In the genomic region with DNA sequence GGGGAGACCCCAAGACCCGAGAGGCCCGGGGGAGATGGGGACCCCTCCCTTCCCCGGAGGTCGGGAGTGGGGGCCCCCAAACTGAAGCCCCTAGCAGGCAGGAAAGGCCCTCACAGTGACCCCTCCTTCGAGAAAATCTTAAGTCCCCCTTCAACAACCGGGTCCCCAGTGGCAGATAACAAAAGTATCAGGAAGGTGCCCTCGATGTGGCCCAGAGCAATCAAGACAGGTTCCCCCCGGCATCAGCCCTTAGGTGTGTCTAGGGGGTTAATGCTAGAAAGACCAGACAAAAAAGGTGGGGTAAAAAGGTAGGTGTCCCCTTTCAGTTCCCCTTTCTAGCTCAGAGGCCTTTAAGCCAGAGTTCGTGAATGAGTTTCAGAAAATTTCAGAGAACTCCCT, we compare ENCODE assay signal across 7 cellular contexts.
DNase-seq lines count a peak whose midpoint lies in the region; ATAC-seq and TF ChIP-seq lines count a peak whose summit lies in the region.

No MANE protein-coding gene starts in this region.

- H3K4me3 ChIP-seq in RWPE2 (ENCODE audit: severe bottlenecking) (peak overlapping the region; percentile 66), rectal smooth muscle tissue (ENCODE audit: low read length) (peak overlapping the region; percentile 52)

- DNase-seq in RWPE2 (ENCODE audit: low spot score), result no peak
- no peak for DNase-seq in epithelial cell of prostate (ENCODE audit: low read depth, low spot score)
- no peak for DNase-seq in hippocampal formation (lab: John Stamatoyannopoulos, UW)
- no peak for DNase-seq in NCI-H187 (lab: John Stamatoyannopoulos, UW)

- H3K27ac ChIP-seq in RWPE2 (ENCODE audit: poor library complexity, severe bottlenecking) (peak overlapping the region; percentile 39), epithelial cell of prostate (peak overlapping the region; percentile 36), rectal smooth muscle tissue (ENCODE audit: low read depth, low read length) (no peak overlapping the region)

- H3K4me1 ChIP-seq in RWPE2 (ENCODE audit: insufficient read depth, poor library complexity, severe bottlenecking) (peaks cover 14% of the 10 kb centered on the region), rectal smooth muscle tissue (ENCODE audit: control insufficient read depth, insufficient read depth, low read length) (peaks cover 5% of the 10 kb centered on the region)

- no peak for TF ChIP-seq CTCF in RWPE2 (IDR thresholded peaks at IDR 0.05; ENCODE audit: poor library complexity, severe bottlenecking)

- peak; percentile 16 for ATAC-seq in GM21529 (IDR thresholded peaks at IDR 0.05; ENCODE audit: unreplicated experiment)
- no peak; the same call in 2 of the 3 replicates for ATAC-seq in RWPE2 (ENCODE audit: low read depth)
- ATAC-seq in HG02981 (IDR thresholded peaks at IDR 0.05; ENCODE audit: unreplicated experiment), result no peak

- no peak overlapping the region for H3K9ac ChIP-seq in rectal smooth muscle tissue (ENCODE audit: low read length)

- H3K27me3 ChIP-seq in RWPE2 (ENCODE audit: insufficient read depth, poor library complexity, severe bottlenecking), result no peaks in the 10 kb centered on the region
- no peaks in the 10 kb centered on the region for H3K27me3 ChIP-seq in rectal smooth muscle tissue (ENCODE audit: control insufficient read depth, insufficient read depth, low read length)

- H3K9me3 ChIP-seq in RWPE2 (ENCODE audit: severe bottlenecking), result no peaks in the 10 kb centered on the region

- H3K36me3 ChIP-seq in RWPE2 (ENCODE audit: low read depth), result no peaks in the 10 kb centered on the region
- H3K36me3 ChIP-seq in rectal smooth muscle tissue (ENCODE audit: control insufficient read depth, insufficient read depth, low read length), result no peaks in the 10 kb centered on the region
